In the genomic region with DNA sequence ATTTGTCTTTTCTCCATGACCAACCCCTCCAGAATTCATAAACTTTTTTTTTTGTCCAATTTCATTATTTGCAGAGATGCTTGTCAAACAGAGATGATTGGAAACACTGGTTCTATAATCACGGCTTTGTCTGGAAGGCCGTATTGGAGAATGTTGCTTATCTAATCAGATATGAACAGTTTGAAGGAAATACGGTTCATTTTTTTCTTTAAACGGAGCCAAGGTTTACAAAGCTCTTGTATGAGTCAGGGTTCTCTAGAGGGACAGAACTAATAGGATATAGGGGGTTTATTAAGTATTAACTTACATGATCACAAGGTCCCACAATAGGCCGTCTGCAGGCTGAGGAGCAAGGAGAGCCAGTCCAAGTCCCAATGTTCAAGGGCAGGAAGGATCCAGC, we compare ENCODE assay signal across 17 cellular contexts.
DNase-seq lines count a peak whose midpoint lies in the region; ATAC-seq, FAIRE-seq and TF ChIP-seq lines count a peak whose summit lies in the region.
"Had no signal": no experiment of that assay in that cellular context is flagged by ENCODE, and none has a peak within 500 bp of the region (broad histone marks: within the 10 kb centered on the region; RNA-seq: fewer than 3 reads in every experiment).

No MANE protein-coding gene starts in this region.

- peak overlapping the region; percentile 43 for H2AFZ ChIP-seq in ACC112 (ENCODE audit: low read length, unreplicated experiment)
- H2AFZ ChIP-seq in endothelial cell of umbilical vein (ENCODE audit: low read depth, low read length), result no peak overlapping the region
- H2AFZ ChIP-seq: GM23248 had no signal

- H3K27me3 ChIP-seq in ACC112 (ENCODE audit: insufficient read depth, low read length), result no peaks in the 10 kb centered on the region
- H3K27me3 ChIP-seq in endothelial cell of umbilical vein (ENCODE audit: control insufficient read depth in 2 of 2, insufficient read depth in 2 of 2, low read length in 2 of 2), result no peaks in the 10 kb centered on the region

- no peak overlapping the region for H3K4me3 ChIP-seq in ACC112 (ENCODE audit: low read depth, low read length)
- H3K4me3 ChIP-seq in endothelial cell of umbilical vein (replicated peaks in 1 of 3; ENCODE audit: insufficient read depth in 1 of 3, low read depth in 1 of 3, low read length in 3 of 3), result no peak overlapping the region
- H3K4me3 ChIP-seq: GM23248 had no signal

- POLR2A ChIA-PET in endothelial cell of umbilical vein (lab: Charles Lee), result no interaction called here

- intact Hi-C loops in endothelial cell of umbilical vein (cut with micrococcal nuclease), result no loop called here

- no peak overlapping the region for H3K27ac ChIP-seq in ACC112 (ENCODE audit: low read depth, low read length)
- H3K27ac ChIP-seq in endothelial cell of umbilical vein (ENCODE audit: insufficient read depth, low read depth, low read length), result no peak overlapping the region
- H3K27ac ChIP-seq: GM23248 had no signal

- H3K36me3 ChIP-seq in ACC112 (ENCODE audit: insufficient read depth, low read length), result no peaks in the 10 kb centered on the region
- H3K36me3 ChIP-seq in endothelial cell of umbilical vein (ENCODE audit: control insufficient read depth in 2 of 2, extremely low read depth in 1 of 2, insufficient read depth in 2 of 2, low read length in 2 of 2), result no peaks in the 10 kb centered on the region

- no peaks in the 10 kb centered on the region for H3K4me1 ChIP-seq in ACC112 (ENCODE audit: control insufficient read depth, insufficient read depth, low read length, unreplicated experiment)
- no peaks in the 10 kb centered on the region for H3K4me1 ChIP-seq in endothelial cell of umbilical vein (ENCODE audit: control insufficient read depth, extremely low read depth, insufficient read depth, low read length)

- H3K4me2 ChIP-seq in endothelial cell of umbilical vein (ENCODE audit: insufficient read depth, low read length), result no peak overlapping the region

- TF ChIP-seq POLR2A in endothelial cell of umbilical vein (IDR thresholded peaks at IDR 0.05; ENCODE audit: low read depth, low read length), result no peak

- no peaks in the 10 kb centered on the region for H3K9me3 ChIP-seq in endothelial cell of umbilical vein (replicated peaks; ENCODE audit: control insufficient read depth, insufficient read depth, low read length)

- TF ChIP-seq CTCF in endothelial cell of umbilical vein (IDR thresholded peaks at IDR 0.05; ENCODE audit: extremely low read depth in 1 of 2, insufficient read depth in 1 of 2, low read depth in 1 of 2, low read length in 2 of 2), result no peak

- no peak for ATAC-seq in HG03135 (IDR thresholded peaks at IDR 0.05; ENCODE audit: unreplicated experiment)
- no peak for ATAC-seq in GM21515 (IDR thresholded peaks at IDR 0.05; ENCODE audit: unreplicated experiment)
- ATAC-seq in esophagus mucosa, result no peak

- dilution Hi-C loops in endothelial cell of umbilical vein (cut with MboI; ENCODE audit: extremely low pct_ligation_motif_present, low sequenced_read_pairs), result no loop called here

- CTCF ChIA-PET in endothelial cell of umbilical vein (lab: Charles Lee), result no interaction called here

- no peaks in the 10 kb centered on the region for H3K9me1 ChIP-seq in endothelial cell of umbilical vein (replicated peaks; ENCODE audit: control insufficient read depth, extremely low read depth, insufficient read depth, low read length)

- H3K9ac ChIP-seq in endothelial cell of umbilical vein (replicated peaks; ENCODE audit: extremely low read depth, insufficient read depth, low read length), result no peak overlapping the region
- H3K9ac ChIP-seq: GM23248 had no signal

- BruUV-seq in endothelial cell of umbilical vein (replicated peaks; lab: Mats Ljungman, UMichigan), result no TSS peak

- peak; percentile 70 for DNase-seq in NCI-H82 treated with DMSO at 0.1 percent for 48 hours (lab: John Stamatoyannopoulos, UW; ENCODE audit: unreplicated experiment)
- DNase-seq in endothelial cell of umbilical vein (ENCODE audit: low read depth, low spot score), result peak; percentile 68
- DNase-seq in mucosa of gallbladder (ENCODE audit: low spot score), result peak; percentile 42
- DNase-seq in HuH-7.5 (ENCODE audit: low spot score), result no peak
- DNase-seq: 8988T; C1 segment of cervical spinal cord; CD4-positive, alpha-beta T cell; DMS153; DND-41; GDM1; GM23248; H7 had no signal

- FAIRE-seq in endothelial cell of umbilical vein (lab: Jason Lieb, UNC), result no peak
- FAIRE-seq: GM12892 had no signal

- no peaks in the 10 kb centered on the region for H3K79me2 ChIP-seq in ACC112 (ENCODE audit: control insufficient read depth, insufficient read depth, low read length, unreplicated experiment)
- no peaks in the 10 kb centered on the region for H3K79me2 ChIP-seq in endothelial cell of umbilical vein (ENCODE audit: control insufficient read depth, insufficient read depth, low read length)

- no peaks in the 10 kb centered on the region for H4K20me1 ChIP-seq in endothelial cell of umbilical vein (replicated peaks; ENCODE audit: control insufficient read depth, extremely low read depth, insufficient read depth, low read length)

TF ChIP-seq in endothelial cell of umbilical vein, 7 proteins besides CTCF, POLR2A, EP300 and RAD21:
- TF ChIP-seq FOS (IDR thresholded peaks at IDR 0.05; ENCODE audit: borderline replicate concordance, insufficient read depth, low read length), result no peak
- TF ChIP-seq GATA2 (IDR thresholded peaks at IDR 0.05; ENCODE audit: insufficient read depth, insufficient read length, low read depth, low read length), result peak; percentile 29
